In genomic region chr10:94946181-94946580, GRCh38 we compare ENCODE assay signal across 7 cellular contexts. TPM values are rescaled to one million over a fixed set of nuclear protein-coding genes. Genes with fewer than 3 reads are reported as not detected.
"Had no signal": no experiment of that assay in that cellular context is flagged by ENCODE, and none has a peak within 500 bp of the region (broad histone marks: within the 10 kb centered on the region; RNA-seq: fewer than 3 reads in every experiment).

No MANE protein-coding gene starts in this region.

RNA-seq across cellular contexts. Expression of gene CYP2C9, which starts 7.7 kb away (rescaled TPM):
- total RNA-seq: GM23248, GM23338, H1, H4, H7, H9, HFFc6 had no signal
- polyA plus RNA-seq: GM23248, GM23338 had no signal
